In the genomic region with DNA sequence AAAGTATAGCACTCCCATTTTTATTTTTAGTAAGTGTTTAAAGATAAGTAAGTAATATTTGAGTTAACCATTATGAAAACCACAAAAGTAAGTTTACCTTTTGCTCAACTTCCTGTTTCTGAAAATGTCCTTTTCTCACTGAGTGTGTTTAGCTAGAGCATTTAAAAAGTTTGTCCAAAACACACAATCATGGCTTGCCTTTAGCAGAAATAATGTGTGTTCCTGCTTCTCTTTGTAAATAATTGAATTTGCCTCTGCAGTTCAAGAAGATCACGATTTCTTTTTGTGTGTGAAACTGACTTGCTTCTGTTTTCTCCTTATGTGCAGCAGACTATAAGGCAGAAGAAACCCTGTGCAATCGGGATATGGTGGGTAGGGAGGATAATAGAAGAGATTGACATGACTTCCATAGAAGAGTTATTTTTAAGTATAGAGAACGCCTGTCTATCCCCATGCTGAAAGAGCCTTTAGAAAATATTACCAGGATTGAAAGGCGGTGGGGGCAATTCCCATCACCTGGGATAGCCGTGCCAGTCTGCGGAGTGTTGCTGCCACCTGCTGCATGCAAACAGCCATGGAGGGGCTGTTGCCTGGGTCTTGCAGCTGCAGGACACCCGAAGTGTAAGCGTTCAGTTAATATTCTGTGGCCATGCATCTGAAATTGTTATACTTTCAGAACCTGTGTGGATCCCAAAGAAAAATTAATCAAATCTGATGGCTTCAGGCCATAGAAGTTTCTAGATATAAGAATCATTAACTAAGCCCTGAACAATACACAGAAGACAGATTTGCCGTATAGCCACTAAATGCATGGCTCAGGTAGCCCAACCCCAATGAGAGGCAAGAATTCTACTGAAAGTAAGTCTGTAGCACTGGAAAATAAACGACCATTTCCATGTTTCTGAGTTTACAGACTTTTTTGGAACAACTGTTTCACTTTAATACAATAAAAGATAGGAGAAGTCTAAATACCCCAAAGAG, we compare ENCODE assay signal across 8 cellular contexts. TPM values are rescaled to one million over a fixed set of nuclear protein-coding genes. Genes with fewer than 3 reads are reported as not detected.
DNase-seq lines count a peak whose midpoint lies in the region; ATAC-seq and TF ChIP-seq lines count a peak whose summit lies in the region.

No MANE protein-coding gene starts in this region.

- H3K27me3 ChIP-seq in transverse colon = no peaks in the 10 kb centered on the region

- H3K27ac Mint-ChIP-seq in activated CD8-positive, alpha-beta T cell treated with anti-CD3 and anti-CD28 coated beads for 36 hours = no peak overlapping the region

- intact Hi-C loops in activated CD8-positive, alpha-beta T cell treated with anti-CD3 and anti-CD28 coated beads for 36 hours (cut with micrococcal nuclease) = loop anchor here (5.0 to 10.0 kb wide), 4 partner anchors 205 to 1735 kb away; partner anchors contain the start of gene NECTIN3
- intact Hi-C loops in transverse colon (cut with DNase I; ENCODE audit: low total_unique reads) = no loop called here

- in situ Hi-C loops in transverse colon (cut with MboI; ENCODE audit: low pct_ligation_motif_present in 1 of 4, low pct_unique_long_range_greater_than_20kb in 1 of 4, low sequenced_read_pairs in 3 of 4) = no loop called here

- H3K9me3 ChIP-seq in transverse colon = no peaks in the 10 kb centered on the region

- H3K4me3 ChIP-seq in AG10803 (ENCODE audit: low read length) (no peak overlapping the region), epithelial cell of esophagus (ENCODE audit: low read length) (no peak overlapping the region), transverse colon (no peak overlapping the region)

- 13 to 24% methylated on average over 4 to 10 of the region's 10 CpGs for WGBS in transverse colon (ENCODE audit: low coverage in 1 of 2), 2 donors

- no peaks in the 10 kb centered on the region for H3K36me3 ChIP-seq in transverse colon

- DNase-seq in AG10803 (ENCODE audit: low read depth) (peak; percentile 47), NCI-H226 (peak; percentile 53), epithelial cell of esophagus (ENCODE audit: low read depth) (peak; percentile 71), nucleus accumbens (lab: John Stamatoyannopoulos, UW) (peak in 47 of 56 donors; percentile 0 to 78 (median 16)), transverse colon (peak; percentile 63)
- DNase-seq in activated CD8-positive, alpha-beta T cell treated with anti-CD3 and anti-CD28 coated beads for 36 hours = peak; percentile 74

- ATAC-seq in GM18511 (IDR thresholded peaks at IDR 0.05; ENCODE audit: unreplicated experiment) (peak; percentile 71), HG02970 (IDR thresholded peaks at IDR 0.05; ENCODE audit: low FRiP score, unreplicated experiment) (peak; percentile 66)
- peak; percentile 41 for ATAC-seq in activated CD8-positive, alpha-beta T cell treated with anti-CD3 and anti-CD28 coated beads for 36 hours

- CTCF ChIA-PET in activated CD8-positive, alpha-beta T cell treated with anti-CD3 and anti-CD28 coated beads for 36 hours (lab: Charles Lee) = interaction anchor here (0.6 to 2.6 kb wide), 23 partner anchors 8 to 1249 kb away, joined by 3 to 15 read pairs (median 3); no protein-coding TSS in a partner anchor

- peaks cover 24% of the 10 kb centered on the region for H3K36me3 Mint-ChIP-seq in activated CD8-positive, alpha-beta T cell treated with anti-CD3 and anti-CD28 coated beads for 36 hours (ENCODE audit: low read depth)

- no peaks in the 10 kb centered on the region for H3K27me3 Mint-ChIP-seq in activated CD8-positive, alpha-beta T cell treated with anti-CD3 and anti-CD28 coated beads for 36 hours

- H3K9me3 Mint-ChIP-seq in activated CD8-positive, alpha-beta T cell treated with anti-CD3 and anti-CD28 coated beads for 36 hours = no peaks in the 10 kb centered on the region

- H3K4me3 Mint-ChIP-seq in activated CD8-positive, alpha-beta T cell treated with anti-CD3 and anti-CD28 coated beads for 36 hours = peak overlapping the region; percentile 67

- H3K4me1 ChIP-seq in transverse colon = peaks cover 0 to 10% (median 0%) of the 10 kb centered on the region in 4 donors

- peak overlapping the region in 2 of 4 donors; percentile 4 to 9 for H3K27ac ChIP-seq in transverse colon

- no peak for TF ChIP-seq POLR2A in transverse colon (IDR thresholded peaks at IDR 0.05)

- POLR2A ChIA-PET in activated CD8-positive, alpha-beta T cell treated with anti-CD3 and anti-CD28 coated beads for 36 hours (lab: Charles Lee) = no interaction called here

- TF ChIP-seq CTCF in AG10803 (conservative IDR thresholded peaks at IDR 0.05; ENCODE audit: low read length) = peak; percentile 81
- peak; percentile 95 for TF ChIP-seq CTCF in activated CD8-positive, alpha-beta T cell treated with anti-CD3 and anti-CD28 coated beads for 36 hours (IDR thresholded peaks at IDR 0.05)
- peak; percentile 90 for TF ChIP-seq CTCF in epithelial cell of esophagus (IDR thresholded peaks at IDR 0.05; ENCODE audit: insufficient read depth, low read depth, low read length, missing control alignments)
- TF ChIP-seq CTCF in transverse colon (IDR thresholded peaks at IDR 0.05) = peak; percentile 40 to 54 (median 52)

- TF ChIP-seq EP300 in transverse colon (IDR thresholded peaks at IDR 0.05; ENCODE audit: low read depth) = no peak

- peaks cover 65% of the 10 kb centered on the region for H3K4me1 Mint-ChIP-seq in activated CD8-positive, alpha-beta T cell treated with anti-CD3 and anti-CD28 coated beads for 36 hours (ENCODE audit: low read depth)

RNA-seq across cellular contexts. Expression of gene CD96, which starts 2.4 kb away (rescaled TPM):
- total RNA-seq in activated CD8-positive, alpha-beta T cell treated with anti-CD3 and anti-CD28 coated beads for 36 hours = 100 to 1,000 TPM; 142 to 147 TPM
- 10 to 100 TPM in 2 of 4 donors, 1 to 10 TPM in 2; 5.5 to 24.3 (median 13.0) TPM for total RNA-seq in transverse colon

RNA-seq across cellular contexts. Expression of gene ZBED2, which starts 55.5 kb away (rescaled TPM):
- 100 to 1,000 TPM; 226 to 235 TPM for total RNA-seq in activated CD8-positive, alpha-beta T cell treated with anti-CD3 and anti-CD28 coated beads for 36 hours
- total RNA-seq in transverse colon = not detected

Comparison
In these comparisons a context has a peak if more than half of its experiments do, and no peak if none do; other contexts are left out.
1. DNase-seq: peak in every context shown above with its lines; median percentile 74 in activated CD8-positive, alpha-beta T cell treated with anti-CD3 and anti-CD28 coated beads for 36 hours; 71 in epithelial cell of esophagus; 63 in transverse colon; 53 in NCI-H226; 47 in AG10803; 16 in nucleus accumbens.
2. RNA of gene CD96, which starts 2.4 kb away (total RNA-seq): 142 to 147 TPM in activated CD8-positive, alpha-beta T cell treated with anti-CD3 and anti-CD28 coated beads for 36 hours; 5.5 to 24.3 TPM in transverse colon; every median in the first group is over 4 times any median in the second.
3. RNA of gene ZBED2, which starts 55.5 kb away (total RNA-seq): 226 to 235 TPM in activated CD8-positive, alpha-beta T cell treated with anti-CD3 and anti-CD28 coated beads for 36 hours; not detected in transverse colon; every median in the first group is over 100 times any median in the second.
4. Peak in every context shown above with its lines, with median percentiles within 50 percentile points of each other: CTCF ChIP-seq and ATAC-seq.